8 cellular contexts compared by ENCODE assay signal in the genomic region with DNA sequence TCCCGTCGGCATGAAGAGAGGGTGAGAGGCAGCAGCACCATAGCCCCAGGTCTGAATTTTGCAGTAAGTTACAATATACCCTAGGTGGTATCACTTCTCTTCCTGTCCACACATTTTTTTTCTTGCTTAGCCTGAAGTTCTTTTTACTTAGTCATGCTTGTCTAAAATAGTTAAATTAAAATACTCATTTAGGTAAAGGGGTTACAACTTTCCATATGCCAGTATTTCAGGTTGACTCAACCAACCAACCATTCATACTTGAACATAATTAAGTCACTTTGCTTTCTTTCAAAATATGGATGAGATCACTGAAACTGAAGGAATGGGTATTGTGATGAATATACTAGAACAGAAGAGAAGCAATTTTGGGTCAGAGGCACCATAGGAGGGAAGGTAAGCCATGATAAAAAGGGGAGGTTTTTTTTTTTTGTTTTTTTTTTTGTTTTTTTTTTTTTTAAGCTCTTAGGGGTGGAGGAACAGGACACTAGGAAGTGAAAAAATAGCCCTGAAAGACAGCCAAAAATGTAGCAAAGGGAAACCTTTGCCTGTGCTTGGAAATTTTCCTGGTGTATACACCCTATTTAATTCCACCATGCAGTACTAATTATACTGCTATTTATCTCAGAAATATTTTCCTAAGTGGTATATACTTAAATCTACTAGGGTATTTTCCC. TPM values are rescaled to one million over a fixed set of nuclear protein-coding genes. Genes with fewer than 3 reads are reported as not detected.
A peak's percentile ranks its signal among the peaks of the same experiment; 100 is the strongest.
DNase-seq lines count a peak whose midpoint lies in the region; ATAC-seq, FAIRE-seq and TF ChIP-seq lines count a peak whose summit lies in the region.

No MANE protein-coding gene starts in this region.

- no peak overlapping the region for H3K4me3 ChIP-seq in pancreas

- no peak for FAIRE-seq in pancreas (lab: Jason Lieb, UNC)

- intact Hi-C loops in pancreas (cut with DNase I), result no loop called here

- peaks cover 0 to 5% (median 0%) of the 10 kb centered on the region in 3 donors for H3K4me1 ChIP-seq in pancreas

- H3K27me3 ChIP-seq in pancreas, result peaks cover 0 to 10% (median 0%) of the 10 kb centered on the region in 4 donors

- WGBS in pancreas, 2 donors, result 67 to 91% methylated on average over 2 of the region's 2 CpGs

- DNase-seq in ELF-1 (ENCODE audit: low read depth, low spot score) (peak; percentile 10), dermis blood vessel endothelial cell (peak; percentile 5), NCI-H2227 treated with DMSO at 0.1 percent for 48 hours (lab: John Stamatoyannopoulos, UW) (no peak), COR-L47 (lab: John Stamatoyannopoulos, UW) (no peak), pancreas (no peak), DMS 273 treated with DMSO at 0.1 percent for 48 hours (lab: John Stamatoyannopoulos, UW) (no peak)

- no peaks in the 10 kb centered on the region for H3K36me3 ChIP-seq in pancreas

- H3K27ac ChIP-seq in pancreas, result no peak overlapping the region

- no peaks in the 10 kb centered on the region for H3K9me3 ChIP-seq in pancreas

- ATAC-seq in GM19455 (IDR thresholded peaks at IDR 0.05; ENCODE audit: unreplicated experiment), result peak; percentile 81
- ATAC-seq in HG03354 (IDR thresholded peaks at IDR 0.05; ENCODE audit: poor library complexity, severe bottlenecking, unreplicated experiment), result peak; percentile 80
- ATAC-seq in pancreas, result no peak

- no peak for TF ChIP-seq CTCF in pancreas (IDR thresholded peaks at IDR 0.05)

RNA-seq across cellular contexts. Expression of a gene that starts 41.8 kb away (rescaled TPM):
- total RNA-seq in dermis blood vessel endothelial cell (156 and 182 TPM in 2 replicates), pancreas (10 to 100 TPM; 15.0 to 29.8 (median 18.9) TPM)
- polyA plus RNA-seq in pancreas, result 10 to 100 TPM in 1 of 2 donors, 1 to 10 TPM in 1; 4.8 to 15.0 TPM

Comparison
In these comparisons a context has a peak if more than half of its experiments do, and no peak if none do; other contexts are left out.
1. DNase-seq: peak in ELF-1 (single experiment) and dermis blood vessel endothelial cell (single experiment); none in NCI-H2227 treated with DMSO at 0.1 percent for 48 hours (single experiment), COR-L47 (single experiment), pancreas (0 of 6) and DMS 273 treated with DMSO at 0.1 percent for 48 hours (single experiment).
2. ATAC-seq: peak in GM19455 (single experiment) and HG03354 (single experiment); none in pancreas (0 of 4).